Comparison of ENCODE assay signal across 16 cellular contexts in genomic region chr3:50373146-50373864, GRCh38. TPM values are rescaled to one million over a fixed set of nuclear protein-coding genes. Genes with fewer than 3 reads are reported as not detected.
DNase-seq lines count a peak whose midpoint lies in the region; ATAC-seq and TF ChIP-seq lines count a peak whose summit lies in the region.
"Had no signal": no experiment of that assay in that cellular context is flagged by ENCODE, and none has a peak within 500 bp of the region (broad histone marks: within the 10 kb centered on the region; RNA-seq: fewer than 3 reads in every experiment).

No MANE protein-coding gene starts in this region.

- no peaks in the 10 kb centered on the region for H3K9me2 ChIP-seq in Loucy (replicated peaks; ENCODE audit: low read depth, low read length)

- no peak overlapping the region for H3K27ac ChIP-seq in BLaER1
- H3K27ac ChIP-seq: C4-2B had no signal

- peak overlapping the region; percentile 30 to 44 for H3K27ac Mint-ChIP-seq in effector memory CD8-positive, alpha-beta T cell
- H3K27ac Mint-ChIP-seq in mesothelial cell of epicardium: peak overlapping the region; percentile 71

- H3K9me3 ChIP-seq in BLaER1 (no peaks in the 10 kb centered on the region), Loucy (ENCODE audit: insufficient read depth, low read depth, low read length) (no peaks in the 10 kb centered on the region)

- H3K9ac ChIP-seq in BLaER1 (0 out of 2 replicates have a peak overlapping the region, but pooled peaks have one; percentile 10), Loucy (ENCODE audit: low read depth, low read length, poor library complexity, severe bottlenecking) (peak overlapping the region; percentile 59)

- no peaks in the 10 kb centered on the region for H3K9me3 Mint-ChIP-seq in effector memory CD8-positive, alpha-beta T cell
- H3K9me3 Mint-ChIP-seq in mesothelial cell of epicardium: no peaks in the 10 kb centered on the region

- H4K20me1 ChIP-seq in BLaER1 (no peaks in the 10 kb centered on the region), Loucy (ENCODE audit: insufficient read depth, low read length, poor library complexity, severe bottlenecking) (no peaks in the 10 kb centered on the region)

- no peaks in the 10 kb centered on the region for H3K27me3 Mint-ChIP-seq in effector memory CD8-positive, alpha-beta T cell
- peaks cover 2% of the 10 kb centered on the region for H3K27me3 Mint-ChIP-seq in mesothelial cell of epicardium (ENCODE audit: low read depth)

- H2AFZ ChIP-seq in Loucy (ENCODE audit: low read length): no peak overlapping the region; the same call in 1 of the 2 replicates

- H3K79me2 ChIP-seq in Loucy (ENCODE audit: insufficient read depth, low read length): no peaks in the 10 kb centered on the region

- no peak for DNase-seq in effector memory CD8-positive, alpha-beta T cell
- DNase-seq in mesothelial cell of epicardium (ENCODE audit: low spot score in 2 of 2, unreplicated experiment in 2 of 2) (no peak), H4 (ENCODE audit: low spot score) (no peak), dedifferentiated amniotic fluid mesenchymal stem cell (ENCODE audit: extremely low spot score) (no peak)
- no peak for DNase-seq in NK-92 treated with Interleukin-12 subunit alpha and Interleukin-12 subunit beta, amount 100 ng/mL, for 24 hours (lab: John Stamatoyannopoulos, UW)
- DNase-seq: EL, KBM-7, NCI-H1092, NCI-H1694 treated with DMSO at 0.1 percent for 48 hours, NCI-H748 treated with DMSO at 0.1 percent for 48 hours had no signal

- H3K4me1 ChIP-seq in BLaER1: peaks cover 42% of the 10 kb centered on the region
- H3K4me1 ChIP-seq in Loucy (ENCODE audit: insufficient read depth, low read length, poor library complexity, severe bottlenecking): peaks cover 20% of the 10 kb centered on the region

- no peak overlapping the region for H3K4me3 Mint-ChIP-seq in effector memory CD8-positive, alpha-beta T cell
- H3K4me3 Mint-ChIP-seq in mesothelial cell of epicardium: peak overlapping the region; percentile 5

- TF ChIP-seq CTCF in Loucy (conservative IDR thresholded peaks at IDR 0.05; ENCODE audit: low read length) (no peak), mesothelial cell of epicardium (IDR thresholded peaks at IDR 0.05; ENCODE audit: unreplicated experiment) (no peak)

- no peak overlapping the region; the same call in 1 of the 2 replicates for H3K4me2 ChIP-seq in BLaER1
- H3K4me2 ChIP-seq in Loucy (ENCODE audit: low read depth, low read length, poor library complexity, severe bottlenecking): peak overlapping the region; percentile 60

- H3K36me3 ChIP-seq in BLaER1: no peaks in the 10 kb centered on the region
- no peaks in the 10 kb centered on the region for H3K36me3 ChIP-seq in Loucy (ENCODE audit: insufficient read depth, low read length)

- H3F3A ChIP-seq in Loucy (ENCODE audit: low read depth): 0 out of 2 replicates have a peak, but pooled peaks cover 3% of the 10 kb centered on the region

- peaks cover 8% of the 10 kb centered on the region for H3K36me3 Mint-ChIP-seq in effector memory CD8-positive, alpha-beta T cell (ENCODE audit: insufficient read depth)
- H3K36me3 Mint-ChIP-seq in mesothelial cell of epicardium: no peaks in the 10 kb centered on the region

- H3K4me1 Mint-ChIP-seq in effector memory CD8-positive, alpha-beta T cell (ENCODE audit: low read depth in 2 of 2): peaks cover 11 to 18% of the 10 kb centered on the region in 2 donors
- peaks cover 31% of the 10 kb centered on the region for H3K4me1 Mint-ChIP-seq in mesothelial cell of epicardium

- H3K4me3 ChIP-seq in BLaER1 (no peak overlapping the region), Loucy (ENCODE audit: low read length, poor library complexity, severe bottlenecking) (no peak overlapping the region)

- ATAC-seq in effector memory CD8-positive, alpha-beta T cell (replicated peaks): no peak
- no peak for ATAC-seq in HG02759 (IDR thresholded peaks at IDR 0.05; ENCODE audit: unreplicated experiment)
- ATAC-seq: Panc1, Right ventricle myocardium inferior had no signal

- no peaks in the 10 kb centered on the region for H3K27me3 ChIP-seq in BLaER1
- H3K27me3 ChIP-seq in Loucy (ENCODE audit: insufficient read depth, low read length, poor library complexity, severe bottlenecking): no peaks in the 10 kb centered on the region

RNA-seq across cellular contexts. Expression of gene TMEM115, which starts 14.0 kb away (rescaled TPM):
- 38.6 to 41.3 TPM (median 40.3 TPM) in 3 replicates for total RNA-seq in mesothelial cell of epicardium
- 21.3 and 22.1 TPM in 2 replicates for total RNA-seq in H4 (2014; rRNA removed; shearing (Covaris generic))

RNA-seq across cellular contexts. Expression of gene CYB561D2, which starts 22.6 kb away (rescaled TPM):
- 12.9 to 13.6 TPM (median 13.1 TPM) in 3 replicates for total RNA-seq in mesothelial cell of epicardium
- total RNA-seq in H4 (2014; rRNA removed; shearing (Covaris generic)): 24.2 and 47.5 TPM in 2 replicates

RNA-seq across cellular contexts. Expression of gene NPRL2, which starts 22.7 kb away (rescaled TPM):
- total RNA-seq in mesothelial cell of epicardium: 19.9 to 23.4 TPM (median 23.3 TPM) in 3 replicates
- total RNA-seq in H4 (2014; rRNA removed; shearing (Covaris generic)): 18.2 and 27.8 TPM in 2 replicates

RNA-seq across cellular contexts. Expression of gene ZMYND10, which starts 27.8 kb away (rescaled TPM):
- total RNA-seq in mesothelial cell of epicardium: 0.54 to 1.00 TPM (median 0.83 TPM) in 3 replicates
- 0.08 TPM in 1 of 2 replicates, not detected in the other for total RNA-seq in H4 (2014; rRNA removed; shearing (Covaris generic))
- total RNA-seq: Right ventricle myocardium inferior had no signal

RNA-seq across cellular contexts. Expression of gene RASSF1, which starts 32.7 kb away (rescaled TPM):
- total RNA-seq in mesothelial cell of epicardium: 13.7 to 15.4 TPM (median 14.3 TPM) in 3 replicates
- total RNA-seq in H4 (2014; rRNA removed; shearing (Covaris generic)): 4.2 and 7.7 TPM in 2 replicates
